Comparison of ENCODE assay signal across 20 cellular contexts in genomic region chr12:6777386-6777785, GRCh38. TPM values are rescaled to one million over a fixed set of nuclear protein-coding genes. Genes with fewer than 3 reads are reported as not detected.
DNase-seq lines count a peak whose midpoint lies in the region; ATAC-seq, FAIRE-seq and TF ChIP-seq lines count a peak whose summit lies in the region.
"Had no signal": no experiment of that assay in that cellular context is flagged by ENCODE, and none has a peak within 500 bp of the region (broad histone marks: within the 10 kb centered on the region; RNA-seq: fewer than 3 reads in every experiment).

No MANE protein-coding gene starts in this region.

- peak overlapping the region; percentile 75; the same call in 1 of the 2 replicates for H3K27ac ChIP-seq in WERI-Rb-1
- H3K27ac ChIP-seq in muscle layer of colon (ENCODE audit: low read depth, low read length) = peak overlapping the region; percentile 91
- no peak overlapping the region for H3K27ac ChIP-seq in left lung
- H3K27ac ChIP-seq: body of pancreas had no signal

- H3K9me3 ChIP-seq in WERI-Rb-1 (ENCODE audit: severe bottlenecking) (no peaks in the 10 kb centered on the region), muscle layer of colon (ENCODE audit: low read length) (no peaks in the 10 kb centered on the region), left lung (no peaks in the 10 kb centered on the region)
- H3K9me3 ChIP-seq: body of pancreas, heart right ventricle, lower lobe of right lung, right lobe of liver had no signal

- peak overlapping the region; percentile 59 for H3K9ac ChIP-seq in muscle layer of colon (ENCODE audit: low read length)

- intact Hi-C loops in left lung (cut with DNase I) = no loop called here

- H3K27me3 ChIP-seq in WERI-Rb-1 (ENCODE audit: insufficient read depth, low read depth, severe bottlenecking) (no peaks in the 10 kb centered on the region), muscle layer of colon (ENCODE audit: control insufficient read depth in 1 of 2, insufficient read depth in 2 of 2, low read length in 2 of 2) (no peaks in the 10 kb centered on the region), left lung (peaks cover 0 to 40% of the 10 kb centered on the region in 2 donors)
- H3K27me3 ChIP-seq: body of pancreas, right lobe of liver had no signal

- peaks cover 42% of the 10 kb centered on the region for H3K36me3 ChIP-seq in WERI-Rb-1
- H3K36me3 ChIP-seq in muscle layer of colon (ENCODE audit: insufficient read depth, low read length) = no peaks in the 10 kb centered on the region
- no peaks in the 10 kb centered on the region for H3K36me3 ChIP-seq in left lung
- H3K36me3 ChIP-seq: lower lobe of right lung, right lobe of liver had no signal

- TF ChIP-seq POLR2A in GM12891 (IDR thresholded peaks at IDR 0.05; ENCODE audit: low read depth, low read length) = no peak

- peak; percentile 9 for FAIRE-seq in GM12891 (lab: Jason Lieb, UNC)
- FAIRE-seq: colon, endometrium, K562, TTC549 had no signal

- no peak for DNase-seq in GM12891 (ENCODE audit: insufficient read length, low spot score)
- DNase-seq in WERI-Rb-1 = no peak
- no peak for DNase-seq in activated naive CD4-positive, alpha-beta T cell treated with anti-CD3 and anti-CD28 coated beads, Interleukin-2, amount 50 U/mL, for 16 hours
- DNase-seq in left lung = no peak
- DNase-seq: activated CD4-positive, alpha-beta T cell treated with anti-CD3 and anti-CD28 coated beads, Interleukin-2, amount 10 ng/mL, durations not matched to agents 7 days and 5 days; activated T-cell treated with anti-CD3 and anti-CD28 coated beads for 4 hours; COR-L47; heart right ventricle; lower lobe of right lung; NCI-H1694; right lobe of liver; trophoblast cell had no signal

- TF ChIP-seq CTCF in WERI-Rb-1 (IDR thresholded peaks at IDR 0.05; ENCODE audit: low read depth, low read length) (no peak), left lung (IDR thresholded peaks at IDR 0.05) (no peak)

- no peak for ATAC-seq in GM18868 (IDR thresholded peaks at IDR 0.05; ENCODE audit: unreplicated experiment)
- no peak for ATAC-seq in left lung
- ATAC-seq: right lobe of liver; stimulated activated memory B cell treated with anti-CD40 and anti-IgM and Interleukin-4, amounts not matched to agents 10 μg/mL and 1 μg/mL and 100 μg/mL, for 72 hours had no signal

- H3K4me3 ChIP-seq in WERI-Rb-1 (ENCODE audit: low read depth, low read length) (no peak overlapping the region), muscle layer of colon (ENCODE audit: low read depth in 1 of 2, low read length in 2 of 2) (peak overlapping the region in 1 of 2 donors; percentile 62), left lung (no peak overlapping the region)
- H3K4me3 ChIP-seq: body of pancreas, K562 had no signal

- H3K4me1 ChIP-seq in muscle layer of colon (ENCODE audit: insufficient read depth, low read length) = peaks cover 25% of the 10 kb centered on the region
- H3K4me1 ChIP-seq in left lung = peaks cover 4 to 22% of the 10 kb centered on the region in 2 donors

TF ChIP-seq in GM12891, 5 proteins besides CTCF, POLR2A, EP300 and RAD21:
- TF ChIP-seq POLR2AphosphoS5 (IDR thresholded peaks at IDR 0.05; ENCODE audit: low read depth, low read length) = no peak
- no peak for TF ChIP-seq PAX5 (IDR thresholded peaks at IDR 0.05; ENCODE audit: insufficient read depth, low read length, severe bottlenecking)
- TF ChIP-seq SPI1 (IDR thresholded peaks at IDR 0.05; ENCODE audit: low read depth, low read length) = no peak
- no peak for TF ChIP-seq POU2F2 (IDR thresholded peaks at IDR 0.05; ENCODE audit: low read depth, low read length)

RNA-seq across cellular contexts. Expression of gene LAG3, which starts 5.1 kb away (rescaled TPM):
- 1.4 TPM for polyA plus RNA-seq in GM12891 (2012; ENCODE audit: low read depth, missing spikeins)
- total RNA-seq in left lung = 1 to 10 TPM in 1 of 2 donors, under 1 TPM in 1; 0.79 to 2.4 TPM
- total RNA-seq: body of pancreas had no signal

RNA-seq across cellular contexts. Expression of gene PTMS, which starts 11.2 kb away (rescaled TPM):
- 58.6 TPM for polyA plus RNA-seq in GM12891 (2012; ENCODE audit: low read depth, missing spikeins)
- total RNA-seq in left lung = 100 to 1,000 TPM; 276 to 322 TPM

RNA-seq across cellular contexts. Expression of gene CD4, which starts 11.9 kb away (rescaled TPM):
- polyA plus RNA-seq in GM12891 (2012; ENCODE audit: low read depth, missing spikeins) = 15.3 TPM
- total RNA-seq in left lung = 10 to 100 TPM; 64.5 to 96.2 TPM

RNA-seq across cellular contexts. Expression of gene MLF2, which starts 24.4 kb away (rescaled TPM):
- polyA plus RNA-seq in GM12891 (2012; ENCODE audit: low read depth, missing spikeins) = 112 TPM
- total RNA-seq in left lung = 100 to 1,000 TPM; 142 to 148 TPM

RNA-seq across cellular contexts. Expression of gene GPR162, which starts 44.2 kb away (rescaled TPM):
- 0.18 TPM for polyA plus RNA-seq in GM12891 (2012; ENCODE audit: low read depth, missing spikeins)
- total RNA-seq in left lung = 10 to 100 TPM; 12.7 to 13.7 TPM

Comparison
In these comparisons a context has a peak if more than half of its experiments do, and no peak if none do; other contexts are left out.
1. H3K27ac ChIP-seq: peak in WERI-Rb-1 (single experiment) and muscle layer of colon (single experiment); none in left lung (0 of 2).